ENCODE assay signal across 2 cellular contexts in the genomic region with DNA sequence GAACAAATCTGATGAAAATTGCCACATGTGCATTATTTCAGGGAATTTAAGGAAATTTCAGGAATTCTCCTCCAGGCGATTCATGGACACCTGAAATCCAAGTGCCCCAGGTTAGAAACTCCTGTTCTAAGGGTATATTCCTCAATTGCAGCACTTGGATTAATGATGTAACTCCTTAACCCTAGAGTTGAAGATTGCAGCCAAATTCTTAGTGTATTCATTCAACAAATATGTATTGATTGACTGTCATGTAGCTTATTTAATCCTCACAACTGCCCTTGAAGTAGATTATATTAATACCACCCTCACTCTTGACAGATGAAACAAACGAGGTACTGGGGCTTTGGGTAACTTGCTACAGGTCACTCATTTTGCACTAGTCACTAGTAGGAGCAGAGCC.
TF ChIP-seq lines count a peak whose summit lies in the region.

No MANE protein-coding gene starts in this region.

TF ChIP-seq in K562, 482 proteins besides CTCF, POLR2A, EP300 and RAD21:
- no peak for TF ChIP-seq ZBTB1 (CRISPR knock-in tag; IDR thresholded peaks at IDR 0.05; ENCODE audit: borderline replicate concordance, low read depth)
- TF ChIP-seq ZNF316 (IDR thresholded peaks at IDR 0.05), result peak; percentile 38; the same call in 1 of the 2 replicates
- TF ChIP-seq GTF2E2 (tag; IDR thresholded peaks at IDR 0.05), result no peak

TF ChIP-seq in WTC11, 78 proteins besides CTCF, POLR2A, EP300 and RAD21:
- TF ChIP-seq ETV6 (CRISPR knock-in tag; IDR thresholded peaks at IDR 0.05) (no peak), TCF7 (CRISPR knock-in tag; IDR thresholded peaks at IDR 0.05; ENCODE audit: low read depth) (no peak), SOX15 (CRISPR knock-in tag; IDR thresholded peaks at IDR 0.05) (no peak), RORB (CRISPR knock-in tag; IDR thresholded peaks at IDR 0.05) (no peak), NFATC4 (CRISPR knock-in tag; IDR thresholded peaks at IDR 0.05) (no peak), FOXJ3 (CRISPR knock-in tag; IDR thresholded peaks at IDR 0.05; ENCODE audit: borderline replicate concordance) (no peak), NFE2L1 (CRISPR knock-in tag; IDR thresholded peaks at IDR 0.05) (no peak), MXD4 (CRISPR knock-in tag; IDR thresholded peaks at IDR 0.05; ENCODE audit: borderline replicate concordance) (no peak), ZNF317 (CRISPR knock-in tag; IDR thresholded peaks at IDR 0.05; ENCODE audit: borderline replicate concordance, low read depth) (no peak), TEAD4 (CRISPR knock-in tag; IDR thresholded peaks at IDR 0.05) (no peak)
- TF ChIP-seq, protein P1, sequence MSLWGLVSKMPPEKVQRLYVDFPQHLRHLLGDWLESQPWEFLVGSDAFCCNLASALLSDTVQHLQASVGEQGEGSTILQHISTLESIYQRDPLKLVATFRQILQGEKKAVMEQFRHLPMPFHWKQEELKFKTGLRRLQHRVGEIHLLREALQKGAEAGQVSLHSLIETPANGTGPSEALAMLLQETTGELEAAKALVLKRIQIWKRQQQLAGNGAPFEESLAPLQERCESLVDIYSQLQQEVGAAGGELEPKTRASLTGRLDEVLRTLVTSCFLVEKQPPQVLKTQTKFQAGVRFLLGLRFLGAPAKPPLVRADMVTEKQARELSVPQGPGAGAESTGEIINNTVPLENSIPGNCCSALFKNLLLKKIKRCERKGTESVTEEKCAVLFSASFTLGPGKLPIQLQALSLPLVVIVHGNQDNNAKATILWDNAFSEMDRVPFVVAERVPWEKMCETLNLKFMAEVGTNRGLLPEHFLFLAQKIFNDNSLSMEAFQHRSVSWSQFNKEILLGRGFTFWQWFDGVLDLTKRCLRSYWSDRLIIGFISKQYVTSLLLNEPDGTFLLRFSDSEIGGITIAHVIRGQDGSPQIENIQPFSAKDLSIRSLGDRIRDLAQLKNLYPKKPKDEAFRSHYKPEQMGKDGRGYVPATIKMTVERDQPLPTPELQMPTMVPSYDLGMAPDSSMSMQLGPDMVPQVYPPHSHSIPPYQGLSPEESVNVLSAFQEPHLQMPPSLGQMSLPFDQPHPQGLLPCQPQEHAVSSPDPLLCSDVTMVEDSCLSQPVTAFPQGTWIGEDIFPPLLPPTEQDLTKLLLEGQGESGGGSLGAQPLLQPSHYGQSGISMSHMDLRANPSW (CRISPR knock-in tag; conservative IDR thresholded peaks at IDR 0.05; ENCODE audit: low read depth), result no peak
- TF ChIP-seq, protein P2, sequence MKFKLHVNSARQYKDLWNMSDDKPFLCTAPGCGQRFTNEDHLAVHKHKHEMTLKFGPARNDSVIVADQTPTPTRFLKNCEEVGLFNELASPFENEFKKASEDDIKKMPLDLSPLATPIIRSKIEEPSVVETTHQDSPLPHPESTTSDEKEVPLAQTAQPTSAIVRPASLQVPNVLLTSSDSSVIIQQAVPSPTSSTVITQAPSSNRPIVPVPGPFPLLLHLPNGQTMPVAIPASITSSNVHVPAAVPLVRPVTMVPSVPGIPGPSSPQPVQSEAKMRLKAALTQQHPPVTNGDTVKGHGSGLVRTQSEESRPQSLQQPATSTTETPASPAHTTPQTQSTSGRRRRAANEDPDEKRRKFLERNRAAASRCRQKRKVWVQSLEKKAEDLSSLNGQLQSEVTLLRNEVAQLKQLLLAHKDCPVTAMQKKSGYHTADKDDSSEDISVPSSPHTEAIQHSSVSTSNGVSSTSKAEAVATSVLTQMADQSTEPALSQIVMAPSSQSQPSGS (CRISPR knock-in tag; IDR thresholded peaks at IDR 0.05; ENCODE audit: borderline replicate concordance, low read depth), result no peak
- TF ChIP-seq, protein P3, sequence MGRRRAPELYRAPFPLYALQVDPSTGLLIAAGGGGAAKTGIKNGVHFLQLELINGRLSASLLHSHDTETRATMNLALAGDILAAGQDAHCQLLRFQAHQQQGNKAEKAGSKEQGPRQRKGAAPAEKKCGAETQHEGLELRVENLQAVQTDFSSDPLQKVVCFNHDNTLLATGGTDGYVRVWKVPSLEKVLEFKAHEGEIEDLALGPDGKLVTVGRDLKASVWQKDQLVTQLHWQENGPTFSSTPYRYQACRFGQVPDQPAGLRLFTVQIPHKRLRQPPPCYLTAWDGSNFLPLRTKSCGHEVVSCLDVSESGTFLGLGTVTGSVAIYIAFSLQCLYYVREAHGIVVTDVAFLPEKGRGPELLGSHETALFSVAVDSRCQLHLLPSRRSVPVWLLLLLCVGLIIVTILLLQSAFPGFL (CRISPR knock-in tag; IDR thresholded peaks at IDR 0.05; ENCODE audit: borderline replicate concordance), result no peak
- TF ChIP-seq, protein P4, sequence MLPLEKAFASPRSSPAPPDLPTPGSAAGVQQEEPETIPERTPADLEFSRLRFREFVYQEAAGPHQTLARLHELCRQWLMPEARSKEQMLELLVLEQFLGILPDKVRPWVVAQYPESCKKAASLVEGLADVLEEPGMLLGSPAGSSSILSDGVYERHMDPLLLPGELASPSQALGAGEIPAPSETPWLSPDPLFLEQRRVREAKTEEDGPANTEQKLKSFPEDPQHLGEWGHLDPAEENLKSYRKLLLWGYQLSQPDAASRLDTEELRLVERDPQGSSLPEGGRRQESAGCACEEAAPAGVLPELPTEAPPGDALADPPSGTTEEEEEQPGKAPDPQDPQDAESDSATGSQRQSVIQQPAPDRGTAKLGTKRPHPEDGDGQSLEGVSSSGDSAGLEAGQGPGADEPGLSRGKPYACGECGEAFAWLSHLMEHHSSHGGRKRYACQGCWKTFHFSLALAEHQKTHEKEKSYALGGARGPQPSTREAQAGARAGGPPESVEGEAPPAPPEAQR (CRISPR knock-in tag; IDR thresholded peaks at IDR 0.05), result no peak
